Comparison of ENCODE assay signal across 8 cellular contexts in genomic region chr11:18540207-18541009, GRCh38. TPM values are rescaled to one million over a fixed set of nuclear protein-coding genes. Genes with fewer than 3 reads are reported as not detected.
DNase-seq lines count a peak whose midpoint lies in the region; ATAC-seq and TF ChIP-seq lines count a peak whose summit lies in the region.

No MANE protein-coding gene starts in this region.

- H4K8ac ChIP-seq in IMR-90 (ENCODE audit: low read depth in 2 of 2, low read length in 2 of 2): no peak overlapping the region

- no peaks in the 10 kb centered on the region for H3K27me3 Mint-ChIP-seq in CD14-positive monocyte (ENCODE audit: low read depth in 3 of 3)

- no peak overlapping the region for H2BK15ac ChIP-seq in IMR-90 (ENCODE audit: low read depth, low read length)

- H3K27me3 ChIP-seq in IMR-90 (ENCODE audit: control insufficient read depth, insufficient read depth, low read length): no peaks in the 10 kb centered on the region

- no peak overlapping the region for H3K9ac ChIP-seq in IMR-90 (ENCODE audit: low read depth, low read length)

- H3K9me3 Mint-ChIP-seq in CD14-positive monocyte: no peaks in the 10 kb centered on the region

- no peak overlapping the region for H3K4me2 ChIP-seq in IMR-90 (ENCODE audit: low read depth, low read length)

- no peaks in the 10 kb centered on the region for H3K9me1 ChIP-seq in IMR-90 (ENCODE audit: insufficient read depth, low read length)

- no peak overlapping the region for H2AK5ac ChIP-seq in IMR-90 (ENCODE audit: low read depth, low read length)

- no peak overlapping the region for H3K27ac ChIP-seq in IMR-90 (ENCODE audit: insufficient read depth, low read length)
- H3K27ac ChIP-seq in VCaP: no peak overlapping the region

- H3K79me1 ChIP-seq in IMR-90 (ENCODE audit: low read depth in 1 of 2, low read length in 2 of 2): no peaks in the 10 kb centered on the region

- no peaks in the 10 kb centered on the region for H3K4me1 ChIP-seq in IMR-90 (ENCODE audit: control insufficient read depth, insufficient read depth, low read length)

- H3K18ac ChIP-seq in IMR-90 (ENCODE audit: low read depth, low read length): no peak overlapping the region

- no peak overlapping the region for H3K23ac ChIP-seq in IMR-90 (ENCODE audit: low read depth, low read length)

- POLR2A ChIA-PET in IMR-90 (lab: Charles Lee; ENCODE audit: unreplicated experiment): no interaction called here

- H3K56ac ChIP-seq in IMR-90 (ENCODE audit: extremely low read depth, insufficient read depth, low read length): no peak overlapping the region

- CTCF ChIA-PET in IMR-90 (lab: Yijun Ruan, JAX): interaction anchor here (0.6 to 1.0 kb wide), 2 partner anchors 51 to 224 kb away, joined by 3 to 5 read pairs; no protein-coding TSS in a partner anchor

- no peaks in the 10 kb centered on the region for H4K20me1 ChIP-seq in IMR-90 (ENCODE audit: insufficient read depth, low read length)

- no peak overlapping the region for H3K4me3 Mint-ChIP-seq in CD14-positive monocyte

- H4K91ac ChIP-seq in IMR-90 (ENCODE audit: insufficient read depth, low read depth, low read length): no peak overlapping the region

- no peak overlapping the region for H2BK120ac ChIP-seq in IMR-90 (ENCODE audit: low read depth, low read length)

- intact Hi-C loops in IMR-90 (cut with micrococcal nuclease): loop anchor here (1.0 to 10.0 kb wide), 3 partner anchors 111 to 224 kb away; no protein-coding TSS in a partner anchor
- intact Hi-C loops in left colon (cut with DNase I, micrococcal nuclease): no loop called here
- intact Hi-C loops in CD14-positive monocyte (cut with micrococcal nuclease): no loop called here

- in situ Hi-C loops in IMR-90 (cut with MboI; ENCODE audit: low sequenced_read_pairs): loop anchor here (25.0 kb wide), 1 partner anchor 197 kb away; the partner anchor contains the start of gene IGSF22

- H2AK9ac ChIP-seq in IMR-90 (replicated peaks; ENCODE audit: low read depth, low read length, poor library complexity): no peak overlapping the region

- ATAC-seq in IMR-90 (ENCODE audit: low read depth) (peak; percentile 62; the same call in 1 of the 2 replicates), left colon (peak; percentile 86), GM19035 (IDR thresholded peaks at IDR 0.05; ENCODE audit: unreplicated experiment) (no peak), GM19023 (IDR thresholded peaks at IDR 0.05; ENCODE audit: unreplicated experiment) (no peak)

- H3K36me3 Mint-ChIP-seq in CD14-positive monocyte: peaks cover 46 to 73% of the 10 kb centered on the region in 2 donors

- H3K27ac Mint-ChIP-seq in CD14-positive monocyte: no peak overlapping the region

- dilution Hi-C loops in IMR-90 (cut with HindIII; ENCODE audit: low sequenced_read_pairs, unreplicated experiment): no loop called here

- H2BK5ac ChIP-seq in IMR-90 (ENCODE audit: low read depth, low read length, poor library complexity, severe bottlenecking): no peak overlapping the region

- peak; percentile 46 for TF ChIP-seq RAD21 in IMR-90 (IDR thresholded peaks at IDR 0.05; ENCODE audit: low read length)

- no peak overlapping the region for H2AFZ ChIP-seq in IMR-90 (replicated peaks; ENCODE audit: low read length, poor library complexity)

- H3K36me3 ChIP-seq in IMR-90 (ENCODE audit: control insufficient read depth, insufficient read depth, low read length): peaks cover 13% of the 10 kb centered on the region

- H4K5ac ChIP-seq in IMR-90 (ENCODE audit: low read depth, low read length): no peak overlapping the region

- H3K9me3 ChIP-seq in IMR-90 (ENCODE audit: control insufficient read depth, insufficient read depth, low read length): no peaks in the 10 kb centered on the region

- H3K4ac ChIP-seq in IMR-90 (ENCODE audit: low read depth, low read length): no peak overlapping the region

- H3K4me3 ChIP-seq in IMR-90 (ENCODE audit: insufficient read depth, low read depth, low read length): no peak overlapping the region

- no CpG with 5 or more reads among the region's 1 CpG for WGBS in IMR-90 (ENCODE audit: extremely low coverage in 2 of 2, insufficient read length in 1 of 2), 2 experiments

- DNase-seq in NCI-H2171 treated with DMSO at 0.1 percent for 48 hours (lab: John Stamatoyannopoulos, UW): peak; percentile 1
- no peak for DNase-seq in NCI-H2171 (lab: John Stamatoyannopoulos, UW)
- DNase-seq in IMR-90: peak; percentile 25
- DNase-seq in left colon: no peak
- DNase-seq in CD14-positive monocyte (ENCODE audit: low spot score): no peak

- H2BK20ac ChIP-seq in IMR-90 (ENCODE audit: low read depth, low read length): no peak overlapping the region

- H3K14ac ChIP-seq in IMR-90 (replicated peaks; ENCODE audit: low read depth, low read length): no peak overlapping the region

- TF ChIP-seq CTCF in IMR-90 (conservative IDR thresholded peaks at IDR 0.05; ENCODE audit: low read depth, low read length) (peak; percentile 46), VCaP (conservative IDR thresholded peaks at IDR 0.05) (peak; percentile 77), CD14-positive monocyte (IDR thresholded peaks at IDR 0.05) (no peak)

- no peak for TF ChIP-seq POLR2A in IMR-90 (IDR thresholded peaks at IDR 0.05; ENCODE audit: low read depth, low read length)

- peaks cover 3% of the 10 kb centered on the region for H3K4me1 Mint-ChIP-seq in CD14-positive monocyte

- BruUV-seq in IMR-90 (replicated peaks; lab: Mats Ljungman, UMichigan): no TSS peak

TF ChIP-seq in IMR-90, 13 proteins besides CTCF, POLR2A, EP300 and RAD21:
- TF ChIP-seq SMC3 (IDR thresholded peaks at IDR 0.05; ENCODE audit: low read depth, low read length): peak; percentile 44; the same call in 1 of the 2 replicates
- TF ChIP-seq MAFK (IDR thresholded peaks at IDR 0.05; ENCODE audit: low read depth, low read length): no peak

RNA-seq across cellular contexts. Expression of gene TSG101, which starts 13.7 kb away (rescaled TPM):
- total RNA-seq in IMR-90 (2012; rRNA removed) (67.4 and 76.4 TPM in 2 replicates), left colon (10 to 100 TPM; 58.4 to 75.2 TPM)
- polyA plus RNA-seq in IMR-90 (2012; rRNA removed) (108 and 113 TPM in 2 replicates), CD14-positive monocyte (100 to 1,000 TPM; 112 to 116 TPM)
- 120 and 131 TPM in 2 replicates for polyA plus RNA-seq in IMR-90 (2012; cell fraction: cytosol; rRNA removed)
- 40.3 and 67.1 TPM in 2 replicates for polyA plus RNA-seq in IMR-90 (2012; cell fraction: nucleus; rRNA removed; ENCODE audit: low replicate concordance)

RNA-seq across cellular contexts. Expression of gene UEVLD, which starts 48.1 kb away (rescaled TPM):
- total RNA-seq in IMR-90 (2012; rRNA removed): 29.2 and 35.3 TPM in 2 replicates
- polyA plus RNA-seq in IMR-90 (2012; rRNA removed): 10.1 and 13.8 TPM in 2 replicates
- 2.5 and 3.5 TPM in 2 replicates for polyA plus RNA-seq in IMR-90 (2012; cell fraction: cytosol; rRNA removed)
- polyA plus RNA-seq in IMR-90 (2012; cell fraction: nucleus; rRNA removed; ENCODE audit: low replicate concordance): 1.1 and 8.6 TPM in 2 replicates
- 10 to 100 TPM; 32.7 to 36.3 TPM for total RNA-seq in left colon
- polyA plus RNA-seq in CD14-positive monocyte: 10 to 100 TPM; 11.7 to 15.5 TPM

RNA-seq across cellular contexts. Expression of gene MISFA, which starts 59.2 kb away (rescaled TPM):
- 1.1 TPM in 1 of 2 replicates, not detected in the other for total RNA-seq in IMR-90 (2012; rRNA removed)
- 0.38 and 0.69 TPM in 2 replicates for polyA plus RNA-seq in IMR-90 (2012; rRNA removed)
- polyA plus RNA-seq in IMR-90 (2012; cell fraction: cytosol; rRNA removed): 0.60 TPM in 1 of 2 replicates, not detected in the other
- 0.88 TPM in 1 of 2 replicates, not detected in the other for polyA plus RNA-seq in IMR-90 (2012; cell fraction: nucleus; rRNA removed; ENCODE audit: low replicate concordance)
- 1 to 10 TPM; 1.8 to 2.0 TPM for total RNA-seq in left colon
- not detected for polyA plus RNA-seq in CD14-positive monocyte

Comparison
In these comparisons a context has a peak if more than half of its experiments do, and no peak if none do; other contexts are left out.
1. DNase-seq: peak in NCI-H2171 treated with DMSO at 0.1 percent for 48 hours (single experiment) and IMR-90 (single experiment); none in NCI-H2171 (single experiment), left colon (0 of 2) and CD14-positive monocyte (single experiment).
2. ATAC-seq: peak in IMR-90 (single experiment) and left colon (single experiment); none in GM19035 (single experiment) and GM19023 (single experiment).